In the genomic region with DNA sequence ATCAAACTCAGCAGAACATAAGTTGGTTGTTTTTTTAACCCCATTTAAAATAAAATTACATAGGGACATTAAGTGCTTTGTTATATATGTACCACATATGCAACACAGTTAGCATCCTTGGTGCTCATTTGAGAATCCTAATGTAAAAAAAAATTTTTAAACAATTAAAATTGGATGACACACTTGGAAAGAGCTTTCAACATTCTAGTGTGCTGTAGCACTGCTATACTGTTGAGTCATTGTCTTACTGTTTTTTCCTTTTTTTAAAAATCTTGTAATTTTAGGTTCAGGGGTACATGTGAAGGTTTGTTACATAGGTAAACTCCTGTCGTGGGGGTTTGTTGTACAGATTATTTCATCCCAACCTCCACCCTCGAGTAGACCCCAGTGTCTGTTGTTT, we compare ENCODE assay signal across 1 cellular context.
TF ChIP-seq lines count a peak whose summit lies in the region.

No MANE protein-coding gene starts in this region.

TF ChIP-seq in IMR-90, 13 proteins besides CTCF, POLR2A, EP300 and RAD21:
- no peak for TF ChIP-seq FOS (IDR thresholded peaks at IDR 0.05; ENCODE audit: low read depth, low read length)
- no peak for TF ChIP-seq ELK1 (IDR thresholded peaks at IDR 0.05; ENCODE audit: borderline replicate concordance, low read depth, low read length)
- TF ChIP-seq BHLHE40 (IDR thresholded peaks at IDR 0.05; ENCODE audit: low read depth, low read length) = no peak
- no peak for TF ChIP-seq MAFK (IDR thresholded peaks at IDR 0.05; ENCODE audit: low read depth, low read length)
- TF ChIP-seq RFX5 (IDR thresholded peaks at IDR 0.05; ENCODE audit: low read depth, low read length) = no peak
- no peak for TF ChIP-seq RCOR1 (IDR thresholded peaks at IDR 0.05; ENCODE audit: insufficient replicate concordance, low read length)
- no peak for TF ChIP-seq MAZ (IDR thresholded peaks at IDR 0.05; ENCODE audit: borderline replicate concordance, low read depth, low read length)
- TF ChIP-seq CEBPB (IDR thresholded peaks at IDR 0.05; ENCODE audit: low read depth, low read length) = no peak
- no peak for TF ChIP-seq CHD1 (IDR thresholded peaks at IDR 0.05; ENCODE audit: low read depth, low read length)
- TF ChIP-seq SMC3 (IDR thresholded peaks at IDR 0.05; ENCODE audit: low read depth, low read length) = no peak
- TF ChIP-seq NFE2L2 (IDR thresholded peaks at IDR 0.05; ENCODE audit: low read depth, low read length) = no peak
